In genomic region chr2:16196687-16197503, GRCh38 we compare ENCODE assay signal across 1 cellular context.
A peak's percentile ranks its signal among the peaks of the same experiment; 100 is the strongest.
TF ChIP-seq lines count a peak whose summit lies in the region.

No MANE protein-coding gene starts in this region.

TF ChIP-seq in HepG2, 621 proteins besides CTCF, POLR2A, EP300 and RAD21 (continued from another document and continues in another):
- TF ChIP-seq UBTF (CRISPR knock-in tag; IDR thresholded peaks at IDR 0.05) (peak; percentile 53; the same call in 1 of the 2 replicates), KLF6 (CRISPR knock-in tag; IDR thresholded peaks at IDR 0.05) (peak; percentile 64; the same call in 1 of the 2 replicates), TOPORS (CRISPR knock-in tag; IDR thresholded peaks at IDR 0.05) (no peak), ZNF460 (CRISPR knock-in tag; IDR thresholded peaks at IDR 0.05; ENCODE audit: borderline replicate concordance) (peak; percentile 26; the same call in 1 of the 2 replicates), ZNF264 (CRISPR knock-in tag; IDR thresholded peaks at IDR 0.05) (peak; percentile 90), PHF5A (CRISPR knock-in tag; IDR thresholded peaks at IDR 0.05; ENCODE audit: low read depth, unreplicated experiment) (peak; percentile 81), ZNF629 (CRISPR knock-in tag; conservative IDR thresholded peaks at IDR 0.05) (peak; percentile 27; the same call in 1 of the 2 replicates), ZNF563 (CRISPR knock-in tag; IDR thresholded peaks at IDR 0.05) (peak; percentile 79; the same call in 1 of the 2 replicates), TGIF2 (CRISPR knock-in tag; IDR thresholded peaks at IDR 0.05) (no peak), ZNF792 (CRISPR knock-in tag; IDR thresholded peaks at IDR 0.05) (peak; percentile 89; the same call in 1 of the 2 replicates), FLYWCH1 (CRISPR knock-in tag; IDR thresholded peaks at IDR 0.05) (no peak), ZNF263 (CRISPR knock-in tag; IDR thresholded peaks at IDR 0.05) (no peak), AFF4 (CRISPR knock-in tag; IDR thresholded peaks at IDR 0.05) (no peak), ZFP91 (CRISPR knock-in tag; IDR thresholded peaks at IDR 0.05; ENCODE audit: borderline replicate concordance) (peak; percentile 62), ZBTB38 (CRISPR knock-in tag; IDR thresholded peaks at IDR 0.05) (0 out of 2 replicates have a peak, but pooled peaks have one; percentile 22), TFE3 (CRISPR knock-in tag; IDR thresholded peaks at IDR 0.05) (peak; percentile 66), ZNF605 (CRISPR knock-in tag; IDR thresholded peaks at IDR 0.05) (peak; percentile 85), ZBTB4 (CRISPR knock-in tag; IDR thresholded peaks at IDR 0.05; ENCODE audit: borderline replicate concordance) (no peak), HOXA7 (CRISPR knock-in tag; IDR thresholded peaks at IDR 0.05) (no peak), ZNF614 (CRISPR knock-in tag; IDR thresholded peaks at IDR 0.05; ENCODE audit: borderline replicate concordance) (peak; percentile 91), SALL1 (CRISPR knock-in tag; IDR thresholded peaks at IDR 0.05) (peak; percentile 99), ZKSCAN5 (CRISPR knock-in tag; IDR thresholded peaks at IDR 0.05) (0 out of 2 replicates have a peak, but pooled peaks have one; percentile 41), AHDC1 (CRISPR knock-in tag; IDR thresholded peaks at IDR 0.05; ENCODE audit: borderline replicate concordance) (peak; percentile 96; the same call in 1 of the 2 replicates), ZNF142 (CRISPR knock-in tag; IDR thresholded peaks at IDR 0.05) (no peak), MNT (IDR thresholded peaks at IDR 0.05) (no peak)
